8 cellular contexts compared by ENCODE assay signal in the genomic region with DNA sequence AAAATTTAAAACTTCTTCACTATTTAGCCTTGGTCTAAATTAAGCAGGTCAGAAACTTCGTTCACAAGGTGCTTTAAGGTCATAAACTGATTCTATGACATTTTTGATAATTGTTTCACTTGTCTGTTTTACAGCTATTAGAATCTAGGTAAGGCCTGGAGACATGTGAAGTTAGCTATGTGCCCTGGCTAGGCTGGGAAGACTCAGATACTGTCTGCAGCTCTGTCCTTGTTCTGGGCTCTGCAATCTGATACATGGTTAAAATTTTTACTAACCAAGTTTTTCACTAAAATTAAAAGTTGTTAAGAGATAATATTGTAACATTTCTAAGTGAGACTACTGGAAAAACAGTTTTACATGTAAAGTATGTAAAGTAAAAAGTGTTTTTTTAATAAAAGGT.
"Had no signal": no experiment of that assay in that cellular context is flagged by ENCODE, and none has a peak within 500 bp of the region (broad histone marks: within the 10 kb centered on the region; RNA-seq: fewer than 3 reads in every experiment).

No MANE protein-coding gene starts in this region.

- DNase-seq: IMR-90, KBM-7, KG1 had no signal

- FAIRE-seq: HepG2, HTR-8/SVneo, K562 had no signal

- H3K9ac ChIP-seq: KMS-11 had no signal

- ATAC-seq: HepG2, K562 had no signal

- H3K4me2 ChIP-seq: KMS-11 had no signal

- H3K27ac ChIP-seq: HL-60, KMS-11 had no signal

- H3K4me3 ChIP-seq: K562 had no signal
